In the genomic region with DNA sequence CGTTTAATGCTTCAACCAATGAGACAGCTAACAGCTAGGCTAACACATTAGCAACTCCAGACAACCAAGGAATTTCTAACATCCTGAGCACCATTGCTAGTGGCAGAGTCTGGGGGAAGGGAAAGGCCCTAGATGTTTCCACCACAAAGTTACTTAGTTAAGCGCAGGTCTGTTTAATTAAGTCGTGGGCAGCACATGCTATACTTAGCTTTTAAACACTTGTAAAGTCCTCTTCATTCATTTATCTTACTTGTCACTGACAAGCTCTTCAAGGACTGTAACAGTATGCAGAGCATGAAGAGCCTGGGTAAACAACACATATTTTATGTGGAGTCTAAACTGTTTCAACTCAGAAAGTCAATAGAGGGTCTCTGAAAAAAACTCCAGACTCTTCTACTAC, we compare ENCODE assay signal across 13 cellular contexts.
"Had no signal": no experiment of that assay in that cellular context is flagged by ENCODE, and none has a peak within 500 bp of the region (broad histone marks: within the 10 kb centered on the region; RNA-seq: fewer than 3 reads in every experiment).

No MANE protein-coding gene starts in this region.

- H3K4me3 Mint-ChIP-seq: activated naive CD8-positive, alpha-beta T cell treated with anti-CD3 and anti-CD28 coated beads for 36 hours; activated T-cell treated with anti-CD3 and anti-CD28 coated beads, Interleukin-2, amount 50 U/mL, for 24 hours; neural progenitor cell; stimulated activated naive CD8-positive, alpha-beta T cell treated with anti-CD3 and anti-CD28 coated beads, Interleukin-15, amount 100 ng/mL, for 72 hours; T-helper 2 cell treated with Interferon-gamma antibody and Interleukin-4, amounts not matched to agents 5 μg/mL and 100 μg/mL, for 36 hours had no signal

- H3K9me3 Mint-ChIP-seq: activated naive CD8-positive, alpha-beta T cell treated with anti-CD3 and anti-CD28 coated beads for 36 hours; activated T-cell treated with anti-CD3 and anti-CD28 coated beads, Interleukin-2, amount 50 U/mL, for 24 hours; neural progenitor cell; T-helper 2 cell treated with Interferon-gamma antibody and Interleukin-4, amounts not matched to agents 5 μg/mL and 100 μg/mL, for 36 hours had no signal

- H3K27ac ChIP-seq: brain microvascular endothelial cell, neural progenitor cell, parathyroid adenoma, thoracic aorta had no signal

- DNase-seq: activated CD4-positive, alpha-beta T cell treated with anti-CD3 and anti-CD28 coated beads, Interleukin-2, amount 50 U/mL, for 4 hours; activated effector memory CD4-positive, alpha-beta T cell treated with anti-CD3 and anti-CD28 coated beads, Interleukin-2, amount 50 U/mL, for 16 hours; activated naive CD8-positive, alpha-beta T cell treated with anti-CD3 and anti-CD28 coated beads for 36 hours; activated T-cell treated with anti-CD3 and anti-CD28 coated beads, Interleukin-2, amount 50 U/mL, for 24 hours; brain microvascular endothelial cell; hypothalamus; stimulated activated CD4-positive, alpha-beta T cell treated with anti-CD3 and anti-CD28 coated beads, Interleukin-4, amount 100 ng/mL, for 4 hours; stimulated activated naive CD8-positive, alpha-beta T cell treated with anti-CD3 and anti-CD28 coated beads, Interleukin-15, amount 100 ng/mL, for 72 hours had no signal

- H3K9me3 ChIP-seq: thoracic aorta had no signal

- H3K9ac ChIP-seq: neural progenitor cell, parathyroid adenoma had no signal

- H3K4me1 Mint-ChIP-seq: activated naive CD8-positive, alpha-beta T cell treated with anti-CD3 and anti-CD28 coated beads for 36 hours; stimulated activated naive CD8-positive, alpha-beta T cell treated with anti-CD3 and anti-CD28 coated beads, Interleukin-15, amount 100 ng/mL, for 72 hours had no signal

- H3K4me1 ChIP-seq: neural progenitor cell, parathyroid adenoma had no signal

- H3K4me2 ChIP-seq: neural progenitor cell had no signal

- H2AFZ ChIP-seq: neural progenitor cell, parathyroid adenoma had no signal

- H3K27me3 ChIP-seq: brain microvascular endothelial cell, neural progenitor cell had no signal

- H3K4me3 ChIP-seq: neural progenitor cell, thoracic aorta had no signal

- H3K36me3 Mint-ChIP-seq: activated naive CD8-positive, alpha-beta T cell treated with anti-CD3 and anti-CD28 coated beads for 36 hours; neural progenitor cell had no signal

- H3K27ac Mint-ChIP-seq: activated naive CD8-positive, alpha-beta T cell treated with anti-CD3 and anti-CD28 coated beads for 36 hours; activated T-cell treated with anti-CD3 and anti-CD28 coated beads, Interleukin-2, amount 50 U/mL, for 24 hours; neural progenitor cell; stimulated activated naive CD8-positive, alpha-beta T cell treated with anti-CD3 and anti-CD28 coated beads, Interleukin-15, amount 100 ng/mL, for 72 hours; T-helper 2 cell treated with Interferon-gamma antibody and Interleukin-4, amounts not matched to agents 5 μg/mL and 100 μg/mL, for 36 hours had no signal

- ATAC-seq: activated CD4-positive, CD25-positive, alpha-beta regulatory T cell treated with anti-CD3 and anti-CD28 coated beads, Interleukin-2, amount 50 U/mL, for 24 hours; stimulated activated naive CD8-positive, alpha-beta T cell treated with anti-CD3 and anti-CD28 coated beads, Interleukin-15, amount 100 ng/mL, for 72 hours had no signal

- H3K27me3 Mint-ChIP-seq: activated T-cell treated with anti-CD3 and anti-CD28 coated beads, Interleukin-2, amount 50 U/mL, for 24 hours had no signal

- H3K36me3 ChIP-seq: brain microvascular endothelial cell, neural progenitor cell, thoracic aorta had no signal
